ENCODE assay signal across 9 cellular contexts in the genomic region with DNA sequence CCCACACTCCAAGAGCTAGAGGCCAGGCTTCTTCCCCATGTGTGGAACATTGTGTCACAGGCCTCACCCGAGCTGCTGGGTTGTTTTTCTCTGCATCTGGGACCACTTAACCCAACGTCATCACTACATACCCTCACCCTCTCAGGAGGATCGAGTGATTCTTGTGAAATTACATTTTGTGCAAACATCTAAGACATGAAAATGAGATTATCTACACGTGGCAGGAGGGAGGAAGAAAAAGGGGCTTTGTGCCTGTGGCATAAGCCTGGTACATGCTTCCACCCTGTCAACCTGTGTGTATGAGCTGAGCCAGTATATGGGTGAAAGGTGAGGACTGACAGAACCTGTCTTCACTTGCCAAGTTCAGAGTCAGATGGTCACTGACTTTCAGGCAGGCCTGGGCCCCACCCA. TPM values are rescaled to one million over a fixed set of nuclear protein-coding genes. Genes with fewer than 3 reads are reported as not detected.
DNase-seq lines count a peak whose midpoint lies in the region; ATAC-seq, FAIRE-seq and TF ChIP-seq lines count a peak whose summit lies in the region.
"Had no signal": no experiment of that assay in that cellular context is flagged by ENCODE, and none has a peak within 500 bp of the region (broad histone marks: within the 10 kb centered on the region; RNA-seq: fewer than 3 reads in every experiment).

No MANE protein-coding gene starts in this region.

- H3K4me3 Mint-ChIP-seq in activated CD4-positive, alpha-beta T cell treated with anti-CD3 and anti-CD28 coated beads, Interleukin-2, amount 10 ng/mL, durations not matched to agents 7 days and 5 days, result peak overlapping the region; percentile 97

- no peak for TF ChIP-seq POLR2A in GM12878 (IDR thresholded peaks at IDR 0.05; ENCODE audit: low read depth, low read length)
- TF ChIP-seq POLR2A in thyroid gland (IDR thresholded peaks at IDR 0.05), result no peak

- in situ Hi-C loops in GM12878 (cut with MboI), result loop anchor here (25.0 kb wide), 1 partner anchor 286 kb away; a partner anchor contains a TSS

- intact Hi-C loops in GM12878 (cut with micrococcal nuclease; ENCODE audit: unreplicated experiment) (no loop called here), thyroid gland (cut with DNase I) (no loop called here)

- H3K27me3 ChIP-seq in GM12878 (replicated peaks in 1 of 2; ENCODE audit: control insufficient read depth in 2 of 2, insufficient read depth in 2 of 2, low read length in 1 of 2), result no peaks in the 10 kb centered on the region
- no peaks in the 10 kb centered on the region for H3K27me3 ChIP-seq in thyroid gland
- H3K27me3 ChIP-seq in MG63, result no peaks in the 10 kb centered on the region

- H3K4me1 Mint-ChIP-seq in activated CD4-positive, alpha-beta T cell treated with anti-CD3 and anti-CD28 coated beads, Interleukin-2, amount 10 ng/mL, durations not matched to agents 7 days and 5 days, result peaks cover 29% of the 10 kb centered on the region

- CTCF ChIA-PET in activated CD4-positive, alpha-beta T cell treated with anti-CD3 and anti-CD28 coated beads, Interleukin-2, amount 10 ng/mL, durations not matched to agents 7 days and 5 days (lab: Charles Lee), result interaction anchor here (1.1 kb wide), 1 partner anchor 130 kb away, joined by 3 read pairs; no protein-coding TSS in a partner anchor
- CTCF ChIA-PET in GM12878 (lab: Yijun Ruan, JAX), result interaction anchor here (0.6 to 1.6 kb wide), 4 partner anchors 16 to 1574 kb away, joined by 3 to 5 read pairs (median 4); no protein-coding TSS in a partner anchor

- no peak for TF ChIP-seq CTCF in GM12878 (IDR thresholded peaks at IDR 0.05 in 2 of 3, conservative IDR thresholded peaks at IDR 0.05 in 1 of 3; ENCODE audit: control insufficient read depth in 2 of 3, extremely low read depth in 1 of 3, insufficient read depth in 1 of 3, low read depth in 3 of 3, low read length in 3 of 3)
- TF ChIP-seq CTCF in thyroid gland (IDR thresholded peaks at IDR 0.05), result no peak

- peak overlapping the region; percentile 99 for H3K27ac Mint-ChIP-seq in activated CD4-positive, alpha-beta T cell treated with anti-CD3 and anti-CD28 coated beads, Interleukin-2, amount 10 ng/mL, durations not matched to agents 7 days and 5 days

- 67% methylated on average over 4 of the region's 4 CpGs for WGBS in GM12878 (ENCODE audit: insufficient coverage, insufficient replicate concordance, low lambda C conversion rate, missing lambda C conversion rate)
- 44 to 60% methylated on average over 4 of the region's 4 CpGs for WGBS in thyroid gland, 2 donors

- no TSS peak for BruUV-seq in GM12878 (replicated peaks; lab: Mats Ljungman, UMichigan)

- ATAC-seq in GM12878, result no peak
- ATAC-seq in left lobe of liver, result peak; percentile 60

- POLR2A ChIA-PET in activated CD4-positive, alpha-beta T cell treated with anti-CD3 and anti-CD28 coated beads, Interleukin-2, amount 10 ng/mL, durations not matched to agents 7 days and 5 days (lab: Charles Lee), result no interaction called here
- POLR2A ChIA-PET in GM12878 (lab: Charles Lee), result interaction anchor here (1.7 kb wide), 1 partner anchor 21 kb away, joined by 6 read pairs; no protein-coding TSS in a partner anchor

- H3K27me3 Mint-ChIP-seq in activated CD4-positive, alpha-beta T cell treated with anti-CD3 and anti-CD28 coated beads, Interleukin-2, amount 10 ng/mL, durations not matched to agents 7 days and 5 days, result no peaks in the 10 kb centered on the region

- no peak for TF ChIP-seq EP300 in GM12878 (IDR thresholded peaks at IDR 0.05; ENCODE audit: borderline replicate concordance in 1 of 2, control insufficient read depth in 1 of 2, low read depth in 2 of 2, low read length in 2 of 2)

- H3K9me3 ChIP-seq in GM12878 (replicated peaks; ENCODE audit: control insufficient read depth, insufficient read depth, low read length) (no peaks in the 10 kb centered on the region), thyroid gland (no peaks in the 10 kb centered on the region), MG63 (no peaks in the 10 kb centered on the region)

- H3K4me3 ChIP-seq in GM12878 (peak overlapping the region; percentile 72), thyroid gland (replicated peaks in 1 of 3) (no peak overlapping the region), MG63 (no peak overlapping the region)

- peak overlapping the region; percentile 92 for H3K4me2 ChIP-seq in GM12878 (ENCODE audit: control insufficient read depth, insufficient read depth)

- TF ChIP-seq RAD21 in GM12878 (IDR thresholded peaks at IDR 0.05; ENCODE audit: insufficient read depth, low read depth, low read length), result no peak

- H3K4me1 ChIP-seq in GM12878 (ENCODE audit: control insufficient read depth, insufficient read depth, low read length) (peaks cover 2% of the 10 kb centered on the region; the same call in 1 of the 2 replicates), thyroid gland (peaks cover 22% of the 10 kb centered on the region in 2 donors)

- FAIRE-seq in GM12878 (lab: Jason Lieb, UNC), result no peak

- peaks cover 16% of the 10 kb centered on the region for H3K79me2 ChIP-seq in GM12878 (ENCODE audit: control insufficient read depth, insufficient read depth, low read length)

- H4K20me1 ChIP-seq in GM12878 (ENCODE audit: control insufficient read depth, insufficient read depth), result no peaks in the 10 kb centered on the region

- 0 out of 2 replicates have a peak overlapping the region, but pooled peaks have one; percentile 94 for H3K27ac ChIP-seq in GM12878 (ENCODE audit: control insufficient read depth, insufficient read depth)
- H3K27ac ChIP-seq in thyroid gland, result peak overlapping the region in 2 of 3 donors; percentile 93 to 97

- H3K36me3 ChIP-seq in GM12878 (ENCODE audit: control insufficient read depth in 2 of 2, insufficient read depth in 2 of 2, low read length in 1 of 2), result peaks cover 0 to 7% of the 10 kb centered on the region in 2 experiments; a peak in 2 of 4 replicates
- H3K36me3 ChIP-seq in thyroid gland, result peaks cover 10 to 19% of the 10 kb centered on the region in 2 donors
- H3K36me3 ChIP-seq in MG63, result peaks cover 10% of the 10 kb centered on the region

- H3K9me3 Mint-ChIP-seq in activated CD4-positive, alpha-beta T cell treated with anti-CD3 and anti-CD28 coated beads, Interleukin-2, amount 10 ng/mL, durations not matched to agents 7 days and 5 days, result no peaks in the 10 kb centered on the region

- H3K9ac ChIP-seq in GM12878 (ENCODE audit: control insufficient read depth, insufficient read depth, low read length), result peak overlapping the region; percentile 99; the same call in 1 of the 2 replicates

- H2AFZ ChIP-seq in GM12878 (ENCODE audit: control insufficient read depth, low read depth, low read length), result no peak overlapping the region

- no peak for DNase-seq in activated CD4-positive, alpha-beta T cell treated with anti-CD3 and anti-CD28 coated beads, Interleukin-2, amount 10 ng/mL, durations not matched to agents 7 days and 5 days
- no peak for DNase-seq in activated CD4-positive, alpha-beta T cell treated with anti-CD3 and anti-CD28 coated beads for 1 hour
- DNase-seq in GM12878 (ENCODE audit: low read depth, low spot score) (no peak), left lobe of liver (ENCODE audit: low spot score) (peak; percentile 64), thyroid gland (peak in 1 of 2 donors; percentile 18), dermis blood vessel endothelial cell (no peak), MG63 (no peak), NCI-H774 (lab: John Stamatoyannopoulos, UW) (no peak)
- DNase-seq: stimulated activated CD4-positive, alpha-beta T cell treated with anti-CD3 and anti-CD28 coated beads, Interleukin-2, amount 100 ng/mL, for 24 hours had no signal

- H3K36me3 Mint-ChIP-seq in activated CD4-positive, alpha-beta T cell treated with anti-CD3 and anti-CD28 coated beads, Interleukin-2, amount 10 ng/mL, durations not matched to agents 7 days and 5 days (ENCODE audit: low read depth), result peaks cover 37% of the 10 kb centered on the region

- RAD21 ChIA-PET in GM12878 (lab: Charles Lee; ENCODE audit: unreplicated experiment), result no interaction called here

- SMC1A ChIA-PET in GM12878 (lab: Charles Lee; ENCODE audit: uncharacterized antibody, unreplicated experiment), result interaction anchor here (1.1 to 1.3 kb wide), 2 partner anchors 14 to 281 kb away, joined by 4 read pairs; no protein-coding TSS in a partner anchor

RNA-seq across cellular contexts. Expression of a gene that starts 1.6 kb away (rescaled TPM):
- total RNA-seq in activated CD4-positive, alpha-beta T cell treated with anti-CD3 and anti-CD28 coated beads, Interleukin-2, amount 10 ng/mL, durations not matched to agents 7 days and 5 days, result 10 to 100 TPM; 12.2 to 13.0 TPM
- total RNA-seq in GM12878 (2013; cell fraction: nucleolus; rRNA removed), result 19.9 and 21.9 TPM in 2 replicates
- total RNA-seq in GM12878 (2014; rRNA removed), result 34.6 and 35.1 TPM in 2 replicates
- 21.4 and 23.5 TPM in 2 replicates for total RNA-seq in GM12878 (2014; rRNA removed; fragmentation: Illumina TruSeq; extraction: Trizol)
- total RNA-seq in GM12878 (2021), result 26.9 and 29.4 TPM in 2 replicates
- 13.1 TPM for polyA plus RNA-seq in GM12878 (2011; ENCODE audit: low read depth)
- polyA plus RNA-seq in GM12878 (2011; rRNA removed), result 16.2 and 20.3 TPM in 2 replicates
- 25.0 and 26.3 TPM in 2 replicates for polyA plus RNA-seq in GM12878 (2011; cell fraction: cytosol; rRNA removed)
- 9.3 and 11.3 TPM in 2 replicates for polyA plus RNA-seq in GM12878 (2011; cell fraction: nucleus; rRNA removed)
- 15.7 and 18.9 TPM in 2 replicates for polyA plus RNA-seq in GM12878 (2012)
- 29.6 and 30.8 TPM in 2 replicates for polyA plus RNA-seq in GM12878 (2014; fragmentation: Illumina TruSeq; extraction: Trizol)
- 10 to 100 TPM; 10.1 to 10.9 TPM for polyA plus RNA-seq in GM12878 (2014; fragmentation: Nextera tagmentation; extraction: Ambion mirVana)
- 22.4 and 23.1 TPM in 2 replicates for polyA plus RNA-seq in GM12878 (2014; rRNA removed)
- polyA plus RNA-seq in GM12878 (2016; fragmentation: Nextera tagmentation; extraction: Ambion mirVana), result 10 to 100 TPM; 33.1 to 36.2 TPM
- 20.4 and 22.8 TPM in 2 replicates for polyA minus RNA-seq in GM12878 (2011; rRNA and poly(A)+ RNA removed)
- polyA minus RNA-seq in GM12878 (2011; cell fraction: cytosol; rRNA and poly(A)+ RNA removed), result 6.7 and 7.5 TPM in 2 replicates
- 6.2 and 9.5 TPM in 2 replicates for polyA minus RNA-seq in GM12878 (2011; cell fraction: nucleus; rRNA and poly(A)+ RNA removed)
- total RNA-seq in left lobe of liver, result 96.0 TPM
- total RNA-seq in thyroid gland, result 10 to 100 TPM; 23.4 to 33.9 (median 27.5) TPM
- 12.4 and 14.8 TPM in 2 replicates for total RNA-seq in dermis blood vessel endothelial cell
- total RNA-seq in MG63 (2014; rRNA removed; shearing (Covaris generic); ENCODE audit: low replicate concordance), result 7.5 and 14.4 TPM in 2 replicates

RNA-seq across cellular contexts. Expression of a gene that starts 22.2 kb away (rescaled TPM):
- 10 to 100 TPM; 51.0 to 54.0 TPM for total RNA-seq in activated CD4-positive, alpha-beta T cell treated with anti-CD3 and anti-CD28 coated beads, Interleukin-2, amount 10 ng/mL, durations not matched to agents 7 days and 5 days
- total RNA-seq in GM12878 (2013; cell fraction: nucleolus; rRNA removed), result 69.0 and 71.8 TPM in 2 replicates
- total RNA-seq in GM12878 (2014; rRNA removed), result 37.8 and 45.1 TPM in 2 replicates
- 35.2 and 36.1 TPM in 2 replicates for total RNA-seq in GM12878 (2014; rRNA removed; fragmentation: Illumina TruSeq; extraction: Trizol)
- total RNA-seq in GM12878 (2021), result 32.8 and 38.1 TPM in 2 replicates
- 34.6 TPM for polyA plus RNA-seq in GM12878 (2011; ENCODE audit: low read depth)
- 62.9 and 66.8 TPM in 2 replicates for polyA plus RNA-seq in GM12878 (2011; rRNA removed)
- polyA plus RNA-seq in GM12878 (2011; cell fraction: cytosol; rRNA removed), result 45.0 and 48.2 TPM in 2 replicates
- polyA plus RNA-seq in GM12878 (2011; cell fraction: nucleus; rRNA removed), result 50.8 and 67.9 TPM in 2 replicates
- 32.6 and 34.7 TPM in 2 replicates for polyA plus RNA-seq in GM12878 (2012)
- 43.3 and 43.6 TPM in 2 replicates for polyA plus RNA-seq in GM12878 (2014; fragmentation: Illumina TruSeq; extraction: Trizol)
- polyA plus RNA-seq in GM12878 (2014; fragmentation: Nextera tagmentation; extraction: Ambion mirVana), result 10 to 100 TPM; 55.1 to 68.3 TPM
- polyA plus RNA-seq in GM12878 (2014; rRNA removed), result 41.8 and 45.7 TPM in 2 replicates
- polyA plus RNA-seq in GM12878 (2016; fragmentation: Nextera tagmentation; extraction: Ambion mirVana), result 10 to 100 TPM; 65.4 to 66.7 TPM
- 28.1 and 30.6 TPM in 2 replicates for polyA minus RNA-seq in GM12878 (2011; rRNA and poly(A)+ RNA removed)
- 5.1 and 8.4 TPM in 2 replicates for polyA minus RNA-seq in GM12878 (2011; cell fraction: cytosol; rRNA and poly(A)+ RNA removed)
- polyA minus RNA-seq in GM12878 (2011; cell fraction: nucleus; rRNA and poly(A)+ RNA removed), result 39.0 and 53.4 TPM in 2 replicates
- 27.7 TPM for total RNA-seq in left lobe of liver
- 10 to 100 TPM; 37.6 to 67.9 (median 56.7) TPM for total RNA-seq in thyroid gland
- total RNA-seq in dermis blood vessel endothelial cell, result 47.1 TPM in 2 replicates
- 59.2 and 90.4 TPM in 2 replicates for total RNA-seq in MG63 (2014; rRNA removed; shearing (Covaris generic); ENCODE audit: low replicate concordance)

RNA-seq across cellular contexts. Expression of a gene that starts 40.1 kb away (rescaled TPM):
- total RNA-seq in activated CD4-positive, alpha-beta T cell treated with anti-CD3 and anti-CD28 coated beads, Interleukin-2, amount 10 ng/mL, durations not matched to agents 7 days and 5 days, result 10 to 100 TPM; 73.3 to 74.1 TPM
- 21.7 and 23.6 TPM in 2 replicates for total RNA-seq in GM12878 (2013; cell fraction: nucleolus; rRNA removed)
- total RNA-seq in GM12878 (2014; rRNA removed) (62.6 and 67.5 TPM in 2 replicates), GM12878 (2014; rRNA removed; fragmentation: Illumina TruSeq; extraction: Trizol) (87.9 and 90.7 TPM in 2 replicates), GM12878 (2021) (66.8 and 70.7 TPM in 2 replicates), left lobe of liver (15.3 TPM), thyroid gland (10 to 100 TPM; 16.8 to 61.9 (median 34.4) TPM), dermis blood vessel endothelial cell (34.9 and 50.3 TPM in 2 replicates)
- 73.4 TPM for polyA plus RNA-seq in GM12878 (2011; ENCODE audit: low read depth)
- polyA plus RNA-seq in GM12878 (2011; rRNA removed) (79.4 and 112 TPM in 2 replicates), GM12878 (2014; fragmentation: Illumina TruSeq; extraction: Trizol) (134 and 172 TPM in 2 replicates), GM12878 (2014; fragmentation: Nextera tagmentation; extraction: Ambion mirVana) (100 to 1,000 TPM in 1 of 2 experiments, 10 to 100 TPM in 1; 85.4 to 261 TPM), GM12878 (2014; rRNA removed) (129 and 140 TPM in 2 replicates), GM12878 (2016; fragmentation: Nextera tagmentation; extraction: Ambion mirVana) (10 to 100 TPM; 62.6 to 91.8 TPM)
- 11.5 and 18.6 TPM in 2 replicates for polyA plus RNA-seq in GM12878 (2011; cell fraction: cytosol; rRNA removed)
- polyA plus RNA-seq in GM12878 (2011; cell fraction: nucleus; rRNA removed), result 12.1 and 20.2 TPM in 2 replicates
- 79.8 and 121 TPM in 2 replicates for polyA plus RNA-seq in GM12878 (2012)
- polyA minus RNA-seq in GM12878 (2011; rRNA and poly(A)+ RNA removed), result 14.7 and 20.8 TPM in 2 replicates
- 11.8 and 17.3 TPM in 2 replicates for polyA minus RNA-seq in GM12878 (2011; cell fraction: cytosol; rRNA and poly(A)+ RNA removed)
- polyA minus RNA-seq in GM12878 (2011; cell fraction: nucleus; rRNA and poly(A)+ RNA removed), result 7.4 and 19.2 TPM in 2 replicates
- total RNA-seq in MG63 (2014; rRNA removed; shearing (Covaris generic); ENCODE audit: low replicate concordance), result 32.7 and 50.2 TPM in 2 replicates

RNA-seq across cellular contexts. Expression of a gene that starts 55.8 kb away (rescaled TPM):
- total RNA-seq in activated CD4-positive, alpha-beta T cell treated with anti-CD3 and anti-CD28 coated beads, Interleukin-2, amount 10 ng/mL, durations not matched to agents 7 days and 5 days, result not detected
- not detected in 2 replicates for total RNA-seq in GM12878 (2013; cell fraction: nucleolus; rRNA removed)
- total RNA-seq in GM12878 (2014; rRNA removed) (not detected in 2 replicates), GM12878 (2014; rRNA removed; fragmentation: Illumina TruSeq; extraction: Trizol) (not detected in 2 replicates), GM12878 (2021) (not detected in 2 replicates), left lobe of liver (0.35 TPM), thyroid gland (under 1 TPM in 3 of 4 donors, not detected in 1; 0.13 to 0.33 (median 0.20) TPM), dermis blood vessel endothelial cell (not detected in 2 replicates)
- not detected for polyA plus RNA-seq in GM12878 (2011; ENCODE audit: low read depth)
- polyA plus RNA-seq in GM12878 (2011; rRNA removed) (not detected in 2 replicates), GM12878 (2014; fragmentation: Illumina TruSeq; extraction: Trizol) (not detected in 2 replicates), GM12878 (2014; fragmentation: Nextera tagmentation; extraction: Ambion mirVana) (not detected), GM12878 (2014; rRNA removed) (not detected in 2 replicates), GM12878 (2016; fragmentation: Nextera tagmentation; extraction: Ambion mirVana) (not detected)
- not detected in 2 replicates for polyA plus RNA-seq in GM12878 (2011; cell fraction: cytosol; rRNA removed)
- polyA plus RNA-seq in GM12878 (2011; cell fraction: nucleus; rRNA removed), result not detected in 2 replicates
- polyA plus RNA-seq in GM12878 (2012), result not detected in 2 replicates
- not detected in 2 replicates for polyA minus RNA-seq in GM12878 (2011; rRNA and poly(A)+ RNA removed)
- not detected in 2 replicates for polyA minus RNA-seq in GM12878 (2011; cell fraction: cytosol; rRNA and poly(A)+ RNA removed)
- not detected in 2 replicates for polyA minus RNA-seq in GM12878 (2011; cell fraction: nucleus; rRNA and poly(A)+ RNA removed)
- total RNA-seq in MG63 (2014; rRNA removed; shearing (Covaris generic); ENCODE audit: low replicate concordance), result not detected in 2 replicates
